Comparison of ENCODE assay signal across 20 cellular contexts in the genomic region with DNA sequence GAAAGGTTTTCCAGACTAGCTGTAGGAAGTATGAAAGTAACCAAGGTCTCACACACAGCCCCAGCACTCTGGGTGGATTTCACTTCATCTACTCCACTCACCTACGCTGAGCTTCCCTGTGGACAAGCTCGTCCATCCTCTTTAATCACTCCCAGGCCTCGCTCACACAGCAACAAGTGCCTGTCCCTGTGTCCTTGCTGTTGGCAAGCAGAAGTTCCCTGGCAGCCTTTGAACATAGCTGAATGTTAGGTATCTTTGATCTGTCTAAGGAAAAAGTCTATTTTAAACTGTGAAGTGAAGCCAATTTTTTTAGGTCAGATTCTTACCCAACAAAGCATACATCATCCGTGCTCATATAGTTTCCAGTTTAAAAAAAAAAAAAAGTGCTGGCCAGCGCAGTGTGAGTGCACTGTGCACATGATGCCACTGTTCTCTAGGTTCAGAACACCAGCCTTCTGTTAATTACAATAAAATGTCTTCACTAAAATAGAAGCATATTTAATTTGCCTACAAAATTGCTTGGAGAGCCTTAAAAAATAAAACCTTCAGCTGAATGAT.
"Had no signal": no experiment of that assay in that cellular context is flagged by ENCODE, and none has a peak within 500 bp of the region (broad histone marks: within the 10 kb centered on the region; RNA-seq: fewer than 3 reads in every experiment).

No MANE protein-coding gene starts in this region.

- H3K9me3 ChIP-seq: breast epithelium, neutrophil, ovary, prostate gland, right lobe of liver, testis, vagina had no signal

- H3K4me2 ChIP-seq: smooth muscle cell had no signal

- H3K4me1 ChIP-seq: breast epithelium, prostate gland, right lobe of liver, testis, vagina had no signal

- H3K27ac ChIP-seq: coronary artery, neutrophil, ovary, prostate gland, right lobe of liver, testis, vagina had no signal

- H3K27me3 ChIP-seq: breast epithelium, ovary, right lobe of liver, testis, vagina had no signal

- H3K36me3 ChIP-seq: breast epithelium, ovary, prostate gland, right lobe of liver, vagina had no signal

- DNase-seq: activated CD4-positive, alpha-beta T cell treated with anti-CD3 and anti-CD28 coated beads, Interleukin-2, amount 50 U/mL, for 48 hours; activated CD8-positive, alpha-beta memory T cell treated with anti-CD3 and anti-CD28 coated beads, Interleukin-2, amount 50 U/mL, for 48 hours; activated naive CD4-positive, alpha-beta T cell; activated T-cell treated with anti-CD3 and anti-CD28 coated beads, Interleukin-2, amount 50 U/mL, for 4 hours; cerebellar nuclear complex; endodermal cell; kidney; midbrain; ovary; right lobe of liver; stimulated activated CD4-positive, alpha-beta T cell treated with anti-CD3 and anti-CD28 coated beads, Interleukin-15, amount 100 ng/mL, for 24 hours; T-helper 1 cell; testis had no signal

- ATAC-seq: activated T-cell treated with anti-CD3 and anti-CD28 coated beads, Interleukin-2, amount 50 U/mL, for 4 hours; stimulated activated memory B cell treated with anti-CD40 and anti-IgM and Interleukin-4, amounts not matched to agents 10 μg/mL and 1 μg/mL and 100 μg/mL, for 72 hours had no signal

- H3K4me3 ChIP-seq: breast epithelium, coronary artery, ovary, prostate gland, right lobe of liver, smooth muscle cell, testis, vagina had no signal
